Comparison of ENCODE assay signal across 10 cellular contexts in the genomic region with DNA sequence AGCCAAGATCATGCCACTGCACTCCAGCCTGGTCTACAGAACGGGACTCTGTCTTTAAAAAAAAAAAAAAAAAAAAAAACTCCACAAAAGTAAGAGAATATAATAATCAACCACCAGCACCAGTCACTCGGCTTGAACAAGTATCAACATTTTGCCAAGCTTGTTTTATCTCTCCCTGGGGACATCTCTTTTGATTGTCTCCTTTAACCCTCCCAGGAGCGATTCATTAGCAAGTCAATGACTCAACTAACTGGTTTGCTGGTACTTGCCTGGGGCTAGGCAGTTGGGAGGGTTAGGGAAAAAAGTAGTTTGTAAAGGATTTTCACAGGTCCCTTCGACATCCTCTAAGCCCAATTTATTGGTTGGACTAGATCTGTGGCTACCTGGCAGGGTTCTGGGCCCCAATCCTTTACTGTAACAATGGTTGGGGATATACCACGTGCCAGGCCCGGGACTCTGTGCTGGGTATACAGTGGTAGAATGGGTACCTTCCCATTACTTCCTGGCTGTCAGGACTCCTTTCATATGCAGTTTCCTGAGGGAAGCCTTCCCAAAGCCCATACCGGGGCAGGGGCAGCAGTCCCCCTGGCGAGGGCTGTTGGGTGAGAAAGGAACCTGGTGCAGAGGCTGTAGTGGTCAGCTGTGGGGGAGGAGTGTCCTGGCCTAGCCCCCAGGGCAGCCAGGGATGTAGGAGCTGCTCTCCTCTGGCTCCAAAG. TPM values are rescaled to one million over a fixed set of nuclear protein-coding genes. Genes with fewer than 3 reads are reported as not detected.
A peak's percentile ranks its signal among the peaks of the same experiment; 100 is the strongest.
DNase-seq lines count a peak whose midpoint lies in the region; ATAC-seq, FAIRE-seq and TF ChIP-seq lines count a peak whose summit lies in the region.
"Had no signal": no experiment of that assay in that cellular context is flagged by ENCODE, and none has a peak within 500 bp of the region (broad histone marks: within the 10 kb centered on the region; RNA-seq: fewer than 3 reads in every experiment).

No MANE protein-coding gene starts in this region.

- H3K36me3 ChIP-seq in HUES48 (ENCODE audit: control insufficient read depth, insufficient read depth, low read length) (peaks cover 42% of the 10 kb centered on the region), keratinocyte (ENCODE audit: control insufficient read depth in 2 of 2, extremely low read depth in 1 of 2, insufficient read depth in 2 of 2, low read length in 2 of 2) (peaks cover 0 to 5% of the 10 kb centered on the region in 2 experiments)

- dilution Hi-C loops in keratinocyte (cut with MboI; ENCODE audit: extremely low pct_ligation_motif_present, low sequenced_read_pairs), result no loop called here

- peak overlapping the region; percentile 38 for H2AFZ ChIP-seq in keratinocyte (ENCODE audit: control insufficient read depth, low read length)

- no peaks in the 10 kb centered on the region for H4K20me1 ChIP-seq in keratinocyte (ENCODE audit: control insufficient read depth, extremely low read depth, insufficient read depth, low read length)

- H3K4me3 ChIP-seq in HUES48 (ENCODE audit: low read depth, low read length), result peak overlapping the region; percentile 23
- H3K4me3 ChIP-seq in keratinocyte (ENCODE audit: control insufficient read depth in 2 of 3, extremely low read depth in 1 of 3, insufficient read depth in 2 of 3, low read depth in 1 of 3, low read length in 3 of 3), result peak overlapping the region in 1 of 3 experiments; percentile 1

- H3K4me1 ChIP-seq in HUES48 (ENCODE audit: control insufficient read depth, insufficient read depth, low read length) (peaks cover 31% of the 10 kb centered on the region), keratinocyte (ENCODE audit: control insufficient read depth, extremely low read depth, insufficient read depth, low read length) (peaks cover 25% of the 10 kb centered on the region)

- H3K27me3 ChIP-seq in HUES48 (ENCODE audit: control insufficient read depth, insufficient read depth, low read length), result no peaks in the 10 kb centered on the region
- H3K27me3 ChIP-seq in keratinocyte (ENCODE audit: control insufficient read depth, extremely low read depth, insufficient read depth, low read length), result no peaks in the 10 kb centered on the region

- FAIRE-seq in keratinocyte (lab: Jason Lieb, UNC), result peak; percentile 66

- H3K9me1 ChIP-seq in keratinocyte (ENCODE audit: control insufficient read depth, extremely low read depth, insufficient read depth, low read length), result no peaks in the 10 kb centered on the region

- no peak for ATAC-seq in HG03460 (IDR thresholded peaks at IDR 0.05; ENCODE audit: unreplicated experiment)
- ATAC-seq in HG03025 (IDR thresholded peaks at IDR 0.05; ENCODE audit: low FRiP score, unreplicated experiment), result no peak

- peak; percentile 74 for DNase-seq in DMS153 treated with DMSO at 0.1 percent for 48 hours (lab: John Stamatoyannopoulos, UW; ENCODE audit: unreplicated experiment)
- DNase-seq in T1000 (lab: John Stamatoyannopoulos, UW), result peak; percentile 82
- peak; percentile 81 for DNase-seq in keratinocyte (ENCODE audit: low read depth, low spot score)
- DNase-seq in stimulated activated CD4-positive, alpha-beta T cell treated with anti-CD3 and anti-CD28 coated beads, Interleukin-2, amount 100 ng/mL, for 24 hours, result no peak
- no peak for DNase-seq in activated CD8-positive, alpha-beta memory T cell treated with anti-CD3 and anti-CD28 coated beads, Interleukin-2, amount 50 U/mL, for 4 hours
- DNase-seq: stimulated activated CD4-positive, alpha-beta T cell treated with anti-CD3 and anti-CD28 coated beads, Interleukin-15, amount 100 ng/mL, for 24 hours; substantia nigra had no signal

- H3K4me2 ChIP-seq in keratinocyte (ENCODE audit: control insufficient read depth, extremely low read depth, insufficient read depth, low read depth, low read length), result peak overlapping the region; percentile 54

- H3K9ac ChIP-seq in HUES48 (ENCODE audit: low read depth, low read length), result no peak overlapping the region; the same call in 1 of the 2 replicates
- peak overlapping the region; percentile 35 for H3K9ac ChIP-seq in keratinocyte (ENCODE audit: control insufficient read depth, extremely low read depth, insufficient read depth, low read length)

- no peaks in the 10 kb centered on the region for H3K9me3 ChIP-seq in HUES48 (ENCODE audit: control insufficient read depth, insufficient read depth, low read length)
- no peaks in the 10 kb centered on the region for H3K9me3 ChIP-seq in keratinocyte (ENCODE audit: control insufficient read depth, low read depth, low read length)

- TF ChIP-seq CTCF in keratinocyte (optimal IDR thresholded peaks at IDR 0.05 in 1 of 3, IDR thresholded peaks at IDR 0.05 in 1 of 3, conservative IDR thresholded peaks at IDR 0.05 in 1 of 3; ENCODE audit: extremely low read depth in 1 of 3, insufficient read depth in 2 of 3, low read length in 3 of 3), result no peak

- no peaks in the 10 kb centered on the region for H3K79me2 ChIP-seq in keratinocyte (ENCODE audit: control insufficient read depth, insufficient read depth, low read length)

- peak overlapping the region; percentile 95 for H3K27ac ChIP-seq in HUES48 (ENCODE audit: low read depth, low read length)
- H3K27ac ChIP-seq in keratinocyte (ENCODE audit: control insufficient read depth, insufficient read depth, low read length), result peak overlapping the region; percentile 78

RNA-seq across cellular contexts. Expression of a gene that starts 12.2 kb away (rescaled TPM):
- polyA plus RNA-seq in keratinocyte, result 5.4 to 11.1 TPM (median 6.7 TPM) in 3 replicates
- polyA plus RNA-seq in keratinocyte (2011; ENCODE audit: low read depth), result 0.31 TPM
- polyA plus RNA-seq in keratinocyte (2011; cell fraction: cytosol; rRNA removed), result 6.9 and 7.2 TPM in 2 replicates
- polyA plus RNA-seq in keratinocyte (2011; cell fraction: nucleus; rRNA removed), result 5.3 and 7.2 TPM in 2 replicates
- polyA plus RNA-seq in keratinocyte (2012; ENCODE audit: low replicate concordance), result 1.9 and 6.5 TPM in 2 replicates
- 5.8 to 14.9 TPM (median 6.7 TPM) in 3 replicates for polyA minus RNA-seq in keratinocyte
- polyA minus RNA-seq in keratinocyte (2011; cell fraction: cytosol; rRNA and poly(A)+ RNA removed), result 11.7 TPM
- polyA minus RNA-seq in keratinocyte (2011; cell fraction: nucleus; rRNA and poly(A)+ RNA removed), result 3.3 and 3.6 TPM in 2 replicates

RNA-seq across cellular contexts. Expression of a gene that starts 20.0 kb away (rescaled TPM):
- polyA plus RNA-seq in keratinocyte, result 134 to 203 TPM (median 188 TPM) in 3 replicates
- polyA plus RNA-seq in keratinocyte (2011; ENCODE audit: low read depth), result 17.4 TPM
- polyA plus RNA-seq in keratinocyte (2011; cell fraction: cytosol; rRNA removed), result 169 and 262 TPM in 2 replicates
- 126 and 144 TPM in 2 replicates for polyA plus RNA-seq in keratinocyte (2011; cell fraction: nucleus; rRNA removed)
- 105 and 115 TPM in 2 replicates for polyA plus RNA-seq in keratinocyte (2012; ENCODE audit: low replicate concordance)
- 49.9 to 83.7 TPM (median 56.2 TPM) in 3 replicates for polyA minus RNA-seq in keratinocyte
- 97.1 TPM for polyA minus RNA-seq in keratinocyte (2011; cell fraction: cytosol; rRNA and poly(A)+ RNA removed)
- polyA minus RNA-seq in keratinocyte (2011; cell fraction: nucleus; rRNA and poly(A)+ RNA removed), result 19.6 and 20.7 TPM in 2 replicates

RNA-seq across cellular contexts. Expression of a gene that starts 44.2 kb away (rescaled TPM):
- polyA plus RNA-seq in keratinocyte, result 1.7 to 5.2 TPM (median 2.8 TPM) in 3 replicates
- polyA plus RNA-seq in keratinocyte (2011; ENCODE audit: low read depth), result 0.12 TPM
- 9.3 and 14.5 TPM in 2 replicates for polyA plus RNA-seq in keratinocyte (2011; cell fraction: cytosol; rRNA removed)
- polyA plus RNA-seq in keratinocyte (2011; cell fraction: nucleus; rRNA removed), result 4.0 and 7.9 TPM in 2 replicates
- 6.3 and 7.3 TPM in 2 replicates for polyA plus RNA-seq in keratinocyte (2012; ENCODE audit: low replicate concordance)
- polyA minus RNA-seq in keratinocyte, result 3.2 to 6.9 TPM (median 4.8 TPM) in 3 replicates
- polyA minus RNA-seq in keratinocyte (2011; cell fraction: cytosol; rRNA and poly(A)+ RNA removed), result 19.0 TPM
- polyA minus RNA-seq in keratinocyte (2011; cell fraction: nucleus; rRNA and poly(A)+ RNA removed), result 1.5 and 3.2 TPM in 2 replicates

Comparison
In these comparisons a context has a peak if more than half of its experiments do, and no peak if none do; other contexts are left out.
1. DNase-seq: peak in DMS153 treated with DMSO at 0.1 percent for 48 hours (single experiment), T1000 (single experiment) and keratinocyte (single experiment); none in stimulated activated CD4-positive, alpha-beta T cell treated with anti-CD3 and anti-CD28 coated beads, Interleukin-2, amount 100 ng/mL, for 24 hours (0 of 2) and activated CD8-positive, alpha-beta memory T cell treated with anti-CD3 and anti-CD28 coated beads, Interleukin-2, amount 50 U/mL, for 4 hours (single experiment).